ENCODE assay signal across 10 cellular contexts in the genomic region with DNA sequence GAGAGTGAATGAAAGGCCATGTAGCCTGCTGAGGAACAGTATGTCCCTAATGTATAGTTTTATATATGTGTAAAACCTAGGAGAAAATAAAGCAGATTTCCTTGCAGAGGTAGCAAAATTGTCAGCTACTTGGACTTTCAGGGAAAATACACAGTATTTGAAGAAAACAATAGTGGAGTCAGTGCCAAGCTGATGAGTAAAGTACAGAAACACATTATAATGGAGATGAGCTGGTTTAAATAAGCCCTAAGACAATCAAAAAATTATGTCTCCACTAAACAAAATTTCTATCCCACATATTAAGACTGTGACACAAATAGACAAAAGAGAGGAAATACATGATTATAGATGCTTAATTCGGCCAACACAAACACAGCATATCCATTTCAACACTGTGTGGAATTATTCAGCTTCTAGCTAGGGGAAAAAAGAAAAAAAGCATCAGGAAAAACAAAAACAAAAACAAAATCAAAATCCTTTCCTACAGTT.
DNase-seq lines count a peak whose midpoint lies in the region; ATAC-seq, FAIRE-seq and TF ChIP-seq lines count a peak whose summit lies in the region.
"Had no signal": no experiment of that assay in that cellular context is flagged by ENCODE, and none has a peak within 500 bp of the region (broad histone marks: within the 10 kb centered on the region; RNA-seq: fewer than 3 reads in every experiment).

No MANE protein-coding gene starts in this region.

- H3K27me3 Mint-ChIP-seq in CD8-positive, alpha-beta memory T cell, result no peaks in the 10 kb centered on the region
- no peaks in the 10 kb centered on the region for H3K27me3 Mint-ChIP-seq in central memory CD8-positive, alpha-beta T cell
- no peaks in the 10 kb centered on the region for H3K27me3 Mint-ChIP-seq in osteocyte (ENCODE audit: unreplicated experiment)

- peaks cover 0 to 8% (median 0%) of the 10 kb centered on the region in 5 donors for H3K9me3 Mint-ChIP-seq in CD8-positive, alpha-beta memory T cell
- H3K9me3 Mint-ChIP-seq in central memory CD8-positive, alpha-beta T cell, result no peaks in the 10 kb centered on the region
- no peaks in the 10 kb centered on the region for H3K9me3 Mint-ChIP-seq in osteocyte (ENCODE audit: unreplicated experiment)

- no peaks in the 10 kb centered on the region for H3K36me3 ChIP-seq in CD8-positive, alpha-beta memory T cell (ENCODE audit: insufficient read depth, low read length)
- no peaks in the 10 kb centered on the region for H3K36me3 ChIP-seq in small intestine (ENCODE audit: control insufficient read depth in 2 of 2, insufficient read depth in 2 of 2, low read length in 2 of 2)

- H3K27me3 ChIP-seq in CD8-positive, alpha-beta memory T cell (ENCODE audit: insufficient read depth, low read length, poor library complexity, severe bottlenecking), result no peaks in the 10 kb centered on the region
- H3K27me3 ChIP-seq in small intestine (ENCODE audit: control insufficient read depth in 2 of 2, insufficient read depth in 2 of 2, low read length in 2 of 2), result no peaks in the 10 kb centered on the region

- no peak for TF ChIP-seq CTCF in osteocyte (IDR thresholded peaks at IDR 0.05)
- no peak for TF ChIP-seq CTCF in GM20000 (IDR thresholded peaks at IDR 0.05; ENCODE audit: extremely low read depth, missing control alignments)

- WGBS in small intestine, 3 donors, result 57 to 67% (median 60%) methylated on average over 1 of the region's 1 CpG

- H3K36me3 Mint-ChIP-seq in CD8-positive, alpha-beta memory T cell, result peaks cover 13 to 21% (median 16%) of the 10 kb centered on the region in 3 donors
- H3K36me3 Mint-ChIP-seq in central memory CD8-positive, alpha-beta T cell (ENCODE audit: insufficient read depth), result peaks cover 2% of the 10 kb centered on the region
- H3K36me3 Mint-ChIP-seq in osteocyte (ENCODE audit: unreplicated experiment), result peaks cover 16% of the 10 kb centered on the region

- H3K4me1 Mint-ChIP-seq in CD8-positive, alpha-beta memory T cell, result peaks cover 72 to 88% (median 83%) of the 10 kb centered on the region in 3 donors
- H3K4me1 Mint-ChIP-seq in central memory CD8-positive, alpha-beta T cell, result peaks cover 71% of the 10 kb centered on the region
- H3K4me1 Mint-ChIP-seq in osteocyte (ENCODE audit: unreplicated experiment), result peaks cover 41% of the 10 kb centered on the region

- DNase-seq in CD8-positive, alpha-beta memory T cell, result no peak
- no peak for DNase-seq in central memory CD8-positive, alpha-beta T cell (ENCODE audit: low spot score in 2 of 2)
- DNase-seq in osteocyte (ENCODE audit: extremely low spot score, unreplicated experiment) (no peak), DMS53 treated with DMSO at 0.1 percent for 48 hours (lab: John Stamatoyannopoulos, UW; ENCODE audit: unreplicated experiment) (no peak), small intestine (no peak), GM20000 (ENCODE audit: low spot score) (no peak)
- DNase-seq: DMS79 had no signal

- peak; percentile 1 for ATAC-seq in HG03432 (IDR thresholded peaks at IDR 0.05; ENCODE audit: unreplicated experiment)
- ATAC-seq in central memory CD8-positive, alpha-beta T cell (replicated peaks; ENCODE audit: extremely low read depth, poor library complexity, severe bottlenecking), result no peak
- no peak for ATAC-seq in GM18907 (IDR thresholded peaks at IDR 0.05; ENCODE audit: unreplicated experiment)

- H3K4me3 Mint-ChIP-seq in CD8-positive, alpha-beta memory T cell, result peak overlapping the region; percentile 72 to 87 (median 85)
- peak overlapping the region; percentile 62 for H3K4me3 Mint-ChIP-seq in central memory CD8-positive, alpha-beta T cell
- H3K4me3 Mint-ChIP-seq in osteocyte (ENCODE audit: unreplicated experiment), result no peak overlapping the region

- FAIRE-seq in small intestine (lab: Jason Lieb, UNC), result no peak

- peak overlapping the region; percentile 84 to 96 (median 94) for H3K27ac Mint-ChIP-seq in CD8-positive, alpha-beta memory T cell
- H3K27ac Mint-ChIP-seq in central memory CD8-positive, alpha-beta T cell (ENCODE audit: low read depth), result peak overlapping the region; percentile 77
- peak overlapping the region; percentile 39 for H3K27ac Mint-ChIP-seq in osteocyte (ENCODE audit: unreplicated experiment)

- POLR2A ChIA-PET in CD8-positive, alpha-beta memory T cell (lab: Charles Lee), result interaction anchor here (0.5 to 1.0 kb wide), 4 partner anchors 8 to 76 kb away, joined by 3 to 6 read pairs (median 3); partner anchors contain the start of gene MAML2

- H3K27ac ChIP-seq in CD8-positive, alpha-beta memory T cell (ENCODE audit: low read depth, low read length), result peak overlapping the region; percentile 21
- H3K27ac ChIP-seq in small intestine (ENCODE audit: low read depth in 1 of 2, low read length in 1 of 2), result no peak overlapping the region
- H3K27ac ChIP-seq: SK-N-MC had no signal

- peak overlapping the region; percentile 53 for H3K4me3 ChIP-seq in CD8-positive, alpha-beta memory T cell (ENCODE audit: low read length)
- no peak overlapping the region for H3K4me3 ChIP-seq in small intestine (ENCODE audit: low read depth in 1 of 2, low read length in 2 of 2)
- H3K4me3 ChIP-seq: SK-N-MC had no signal

- H3K9me3 ChIP-seq in CD8-positive, alpha-beta memory T cell (ENCODE audit: low read length), result no peaks in the 10 kb centered on the region
- no peaks in the 10 kb centered on the region for H3K9me3 ChIP-seq in small intestine (ENCODE audit: control insufficient read depth, low read depth)

- CTCF ChIA-PET in CD8-positive, alpha-beta memory T cell (lab: Charles Lee), result interaction anchor here (1.0 to 2.2 kb wide), 4 partner anchors 11 to 76 kb away, joined by 4 to 15 read pairs (median 6); partner anchors contain the start of gene MAML2

- peaks cover 57% of the 10 kb centered on the region for H3K4me1 ChIP-seq in CD8-positive, alpha-beta memory T cell (ENCODE audit: insufficient read depth, low read length)
- peaks cover 0 to 9% of the 10 kb centered on the region in 2 donors for H3K4me1 ChIP-seq in small intestine (ENCODE audit: control insufficient read depth in 2 of 2, insufficient read depth in 1 of 2, low read depth in 1 of 2, low read length in 1 of 2)

Comparison
In these comparisons a context has a peak if more than half of its experiments do, and no peak if none do; other contexts are left out.
1. H3K27ac Mint-ChIP-seq: peak in every context shown above with its lines; median percentile 94 in CD8-positive, alpha-beta memory T cell; 77 in central memory CD8-positive, alpha-beta T cell; 39 in osteocyte.